ENCODE assay signal across 18 cellular contexts in the genomic region with DNA sequence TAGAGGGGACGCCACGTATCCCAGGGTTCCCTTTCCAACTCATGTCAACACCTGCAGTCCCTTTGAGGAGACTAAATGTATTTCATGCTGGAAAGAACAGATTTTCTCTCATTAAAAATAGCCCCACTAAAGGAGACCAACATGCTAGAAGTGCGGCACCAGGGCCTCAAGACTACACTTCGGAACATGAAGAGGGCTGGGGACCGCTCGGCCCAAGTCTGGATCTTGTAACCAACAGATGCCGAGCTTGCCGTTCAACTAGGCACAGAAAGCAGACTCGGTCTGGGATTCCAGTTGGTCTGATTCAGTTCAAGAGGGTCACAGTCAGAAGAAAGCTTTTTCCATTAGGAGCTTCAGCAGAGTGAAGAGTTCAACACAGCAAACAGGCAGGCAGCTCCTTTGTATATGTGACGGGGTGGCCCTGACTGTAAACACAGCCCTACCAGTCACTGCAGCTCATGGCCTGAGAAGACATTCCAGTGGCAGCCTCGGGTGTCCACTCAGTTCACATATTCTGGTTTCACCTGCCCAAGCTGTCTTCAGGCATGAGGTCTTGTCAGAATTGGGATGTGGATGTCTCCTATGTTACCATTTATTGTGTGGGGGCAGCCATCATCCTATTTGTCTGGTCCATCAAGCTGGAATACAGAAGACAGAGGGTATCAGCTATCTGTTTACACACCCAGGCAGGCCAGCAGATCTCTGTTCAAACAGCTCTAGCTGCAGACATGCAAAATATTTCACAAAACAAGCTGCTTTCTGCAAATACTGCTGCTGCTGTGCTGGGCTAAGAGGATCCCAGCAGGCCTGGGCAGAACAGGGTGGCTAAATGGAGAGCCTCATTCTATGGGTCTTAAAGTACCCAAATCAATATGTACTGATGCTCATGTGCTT. TPM values are rescaled to one million over a fixed set of nuclear protein-coding genes. Genes with fewer than 3 reads are reported as not detected.
DNase-seq lines count a peak whose midpoint lies in the region; ATAC-seq lines count a peak whose summit lies in the region.
"Had no signal": no experiment of that assay in that cellular context is flagged by ENCODE, and none has a peak within 500 bp of the region (broad histone marks: within the 10 kb centered on the region; RNA-seq: fewer than 3 reads in every experiment).

No MANE protein-coding gene starts in this region.

- peaks cover 36% of the 10 kb centered on the region for H3K36me3 Mint-ChIP-seq in activated CD4-positive, alpha-beta T cell treated with anti-CD3 and anti-CD28 coated beads, Interleukin-2, amount 10 ng/mL, durations not matched to agents 24 days and 14 days (ENCODE audit: low read depth)
- peaks cover 55% of the 10 kb centered on the region for H3K36me3 Mint-ChIP-seq in activated T-helper 17 cell treated with anti-CD3 and anti-CD28 coated beads, Interleukin-2, amount 50 U/mL, for 72 hours (ENCODE audit: low read depth)

- intact Hi-C loops in activated CD4-positive, alpha-beta T cell treated with anti-CD3 and anti-CD28 coated beads, Interleukin-2, amount 10 ng/mL, durations not matched to agents 24 days and 14 days (cut with micrococcal nuclease): no loop called here

- peaks cover 2% of the 10 kb centered on the region for H3K4me1 ChIP-seq in mesodermal cell (ENCODE audit: control insufficient read depth, insufficient read depth, low read length, poor library complexity, severe bottlenecking)
- H3K4me1 ChIP-seq: neural progenitor cell, right lobe of liver had no signal

- H3K4me3 Mint-ChIP-seq in activated CD4-positive, alpha-beta T cell treated with anti-CD3 and anti-CD28 coated beads, Interleukin-2, amount 10 ng/mL, durations not matched to agents 24 days and 14 days: no peak overlapping the region
- H3K4me3 Mint-ChIP-seq in activated T-helper 17 cell treated with anti-CD3 and anti-CD28 coated beads, Interleukin-2, amount 50 U/mL, for 72 hours: no peak overlapping the region
- H3K4me3 Mint-ChIP-seq: effector memory CD8-positive, alpha-beta T cell; neural progenitor cell had no signal

- no peaks in the 10 kb centered on the region for H3K27me3 Mint-ChIP-seq in activated CD4-positive, alpha-beta T cell treated with anti-CD3 and anti-CD28 coated beads, Interleukin-2, amount 10 ng/mL, durations not matched to agents 24 days and 14 days
- H3K27me3 Mint-ChIP-seq in activated T-helper 17 cell treated with anti-CD3 and anti-CD28 coated beads, Interleukin-2, amount 50 U/mL, for 72 hours: no peaks in the 10 kb centered on the region
- H3K27me3 Mint-ChIP-seq: effector memory CD8-positive, alpha-beta T cell had no signal

- no peak overlapping the region for H3K4me3 ChIP-seq in mesodermal cell (ENCODE audit: extremely low read depth, insufficient read depth, low read length, poor library complexity, severe bottlenecking)
- H3K4me3 ChIP-seq: gastrocnemius medialis, neural progenitor cell, right lobe of liver had no signal

- H3K27ac ChIP-seq in mesodermal cell (ENCODE audit: low read depth, low read length, severe bottlenecking): peak overlapping the region; percentile 71
- H3K27ac ChIP-seq: brain microvascular endothelial cell, gastrocnemius medialis, neural progenitor cell, right lobe of liver had no signal

- no peaks in the 10 kb centered on the region for H3K9me3 ChIP-seq in mesodermal cell (ENCODE audit: control insufficient read depth, low read length)
- H3K9me3 ChIP-seq: gastrocnemius medialis, right lobe of liver had no signal

- H3K9me3 Mint-ChIP-seq in activated CD4-positive, alpha-beta T cell treated with anti-CD3 and anti-CD28 coated beads, Interleukin-2, amount 10 ng/mL, durations not matched to agents 24 days and 14 days: no peaks in the 10 kb centered on the region
- no peaks in the 10 kb centered on the region for H3K9me3 Mint-ChIP-seq in activated T-helper 17 cell treated with anti-CD3 and anti-CD28 coated beads, Interleukin-2, amount 50 U/mL, for 72 hours
- H3K9me3 Mint-ChIP-seq: effector memory CD8-positive, alpha-beta T cell; neural progenitor cell had no signal

- H3K36me3 ChIP-seq in mesodermal cell (ENCODE audit: control insufficient read depth, insufficient read depth, low read length): peaks cover 56% of the 10 kb centered on the region
- H3K36me3 ChIP-seq: neural progenitor cell had no signal

- no peak for ATAC-seq in activated T-helper 17 cell treated with anti-CD3 and anti-CD28 coated beads, Interleukin-2, amount 50 U/mL, for 72 hours (replicated peaks)
- ATAC-seq: effector memory CD8-positive, alpha-beta T cell; gastrocnemius medialis had no signal

- H3K4me1 Mint-ChIP-seq in activated CD4-positive, alpha-beta T cell treated with anti-CD3 and anti-CD28 coated beads, Interleukin-2, amount 10 ng/mL, durations not matched to agents 24 days and 14 days: peaks cover 11% of the 10 kb centered on the region
- H3K4me1 Mint-ChIP-seq in activated T-helper 17 cell treated with anti-CD3 and anti-CD28 coated beads, Interleukin-2, amount 50 U/mL, for 72 hours: peaks cover 6% of the 10 kb centered on the region

- DNase-seq in activated CD4-positive, alpha-beta T cell treated with anti-CD3 and anti-CD28 coated beads, Interleukin-2, amount 10 ng/mL, durations not matched to agents 24 days and 14 days: no peak
- DNase-seq in activated CD4-positive, alpha-beta T cell treated with anti-CD3 and anti-CD28 coated beads, Interleukin-2, amount 50 U/mL, for 48 hours: no peak
- DNase-seq in DMS53 treated with DMSO at 0.1 percent for 48 hours (lab: John Stamatoyannopoulos, UW; ENCODE audit: unreplicated experiment) (peak; percentile 67), NK-92 (lab: John Stamatoyannopoulos, UW; ENCODE audit: unreplicated experiment) (no peak), GM19240 (ENCODE audit: insufficient read length, low spot score) (no peak)
- no peak for DNase-seq in stimulated activated CD4-positive, alpha-beta T cell treated with anti-CD3 and anti-CD28 coated beads, Interleukin-12 subunit alpha, Interleukin-12 subunit beta, amount 100 ng/mL, for 4 hours
- DNase-seq: activated CD4-positive, CD25-positive, alpha-beta regulatory T cell; brain microvascular endothelial cell; effector memory CD8-positive, alpha-beta T cell; gastrocnemius medialis; GOT3; NCI-H226; stimulated activated naive CD4-positive, alpha-beta T cell treated with Interleukin-2 at 50 U/mL for 16 hours had no signal

- WGBS in mesodermal cell (ENCODE audit: insufficient coverage in 2 of 2), 2 experiments: 93 to 99% methylated on average over 10 of the region's 11 CpGs

- peak overlapping the region; percentile 45 for H3K27ac Mint-ChIP-seq in activated CD4-positive, alpha-beta T cell treated with anti-CD3 and anti-CD28 coated beads, Interleukin-2, amount 10 ng/mL, durations not matched to agents 24 days and 14 days
- H3K27ac Mint-ChIP-seq in activated T-helper 17 cell treated with anti-CD3 and anti-CD28 coated beads, Interleukin-2, amount 50 U/mL, for 72 hours: peak overlapping the region; percentile 69
- H3K27ac Mint-ChIP-seq: neural progenitor cell had no signal

RNA-seq across cellular contexts. Expression of a gene that starts 8.8 kb away (rescaled TPM):
- total RNA-seq in activated CD4-positive, alpha-beta T cell treated with anti-CD3 and anti-CD28 coated beads, Interleukin-2, amount 10 ng/mL, durations not matched to agents 24 days and 14 days: 118 and 128 TPM in 2 replicates
- 100 to 1,000 TPM; 118 to 139 TPM for total RNA-seq in activated T-helper 17 cell treated with anti-CD3 and anti-CD28 coated beads, Interleukin-2, amount 50 U/mL, for 72 hours
- polyA plus RNA-seq in mesodermal cell (2013, experiment 1 of 2): 76.3 TPM
- 65.8 TPM for polyA plus RNA-seq in mesodermal cell (2013, experiment 2 of 2)

RNA-seq across cellular contexts. Expression of a gene that starts 9.1 kb away (rescaled TPM):
- total RNA-seq in activated CD4-positive, alpha-beta T cell treated with anti-CD3 and anti-CD28 coated beads, Interleukin-2, amount 10 ng/mL, durations not matched to agents 24 days and 14 days: 43.6 and 46.9 TPM in 2 replicates
- total RNA-seq in activated T-helper 17 cell treated with anti-CD3 and anti-CD28 coated beads, Interleukin-2, amount 50 U/mL, for 72 hours: 10 to 100 TPM; 32.5 to 84.3 TPM
- polyA plus RNA-seq in mesodermal cell (2013, experiment 1 of 2): 51.3 TPM
- polyA plus RNA-seq in mesodermal cell (2013, experiment 2 of 2): 44.1 TPM

RNA-seq across cellular contexts. Expression of a gene that starts 19.8 kb away (rescaled TPM):
- 16.5 and 17.6 TPM in 2 replicates for total RNA-seq in activated CD4-positive, alpha-beta T cell treated with anti-CD3 and anti-CD28 coated beads, Interleukin-2, amount 10 ng/mL, durations not matched to agents 24 days and 14 days
- total RNA-seq in activated T-helper 17 cell treated with anti-CD3 and anti-CD28 coated beads, Interleukin-2, amount 50 U/mL, for 72 hours: 10 to 100 TPM; 16.5 to 48.5 TPM
- polyA plus RNA-seq in mesodermal cell (2013, experiment 1 of 2): 19.6 TPM
- polyA plus RNA-seq in mesodermal cell (2013, experiment 2 of 2): 17.5 TPM

RNA-seq across cellular contexts. Expression of a gene that starts 20.4 kb away (rescaled TPM):
- total RNA-seq in activated CD4-positive, alpha-beta T cell treated with anti-CD3 and anti-CD28 coated beads, Interleukin-2, amount 10 ng/mL, durations not matched to agents 24 days and 14 days: 272 and 275 TPM in 2 replicates
- 100 to 1,000 TPM; 153 to 211 TPM for total RNA-seq in activated T-helper 17 cell treated with anti-CD3 and anti-CD28 coated beads, Interleukin-2, amount 50 U/mL, for 72 hours
- polyA plus RNA-seq in mesodermal cell (2013, experiment 1 of 2): 169 TPM
- 153 TPM for polyA plus RNA-seq in mesodermal cell (2013, experiment 2 of 2)

RNA-seq across cellular contexts. Expression of a gene that starts 23.4 kb away (rescaled TPM):
- not detected in 2 replicates for total RNA-seq in activated CD4-positive, alpha-beta T cell treated with anti-CD3 and anti-CD28 coated beads, Interleukin-2, amount 10 ng/mL, durations not matched to agents 24 days and 14 days
- not detected for total RNA-seq in activated T-helper 17 cell treated with anti-CD3 and anti-CD28 coated beads, Interleukin-2, amount 50 U/mL, for 72 hours
- polyA plus RNA-seq in mesodermal cell (2013, experiment 1 of 2): not detected
- polyA plus RNA-seq in mesodermal cell (2013, experiment 2 of 2): not detected
- total RNA-seq: gastrocnemius medialis, lung microvascular endothelial cell, right lobe of liver had no signal
